ENCODE assay signal across 1 cellular context in genomic region chr2:20350105-20350712, GRCh38.
TF ChIP-seq lines count a peak whose summit lies in the region.

No MANE protein-coding gene starts in this region.

TF ChIP-seq in K562, 482 proteins besides CTCF, POLR2A, EP300 and RAD21 (continued from another document):
- TF ChIP-seq NKRF (IDR thresholded peaks at IDR 0.05; ENCODE audit: borderline replicate concordance): peak; percentile 76
- TF ChIP-seq NEUROD1 (IDR thresholded peaks at IDR 0.05; ENCODE audit: borderline replicate concordance, low read depth, low read length, partially characterized antibody): peak; percentile 37
- peak; percentile 6 for TF ChIP-seq TAF9B (IDR thresholded peaks at IDR 0.05; ENCODE audit: partially characterized antibody)
- TF ChIP-seq, protein P1, sequence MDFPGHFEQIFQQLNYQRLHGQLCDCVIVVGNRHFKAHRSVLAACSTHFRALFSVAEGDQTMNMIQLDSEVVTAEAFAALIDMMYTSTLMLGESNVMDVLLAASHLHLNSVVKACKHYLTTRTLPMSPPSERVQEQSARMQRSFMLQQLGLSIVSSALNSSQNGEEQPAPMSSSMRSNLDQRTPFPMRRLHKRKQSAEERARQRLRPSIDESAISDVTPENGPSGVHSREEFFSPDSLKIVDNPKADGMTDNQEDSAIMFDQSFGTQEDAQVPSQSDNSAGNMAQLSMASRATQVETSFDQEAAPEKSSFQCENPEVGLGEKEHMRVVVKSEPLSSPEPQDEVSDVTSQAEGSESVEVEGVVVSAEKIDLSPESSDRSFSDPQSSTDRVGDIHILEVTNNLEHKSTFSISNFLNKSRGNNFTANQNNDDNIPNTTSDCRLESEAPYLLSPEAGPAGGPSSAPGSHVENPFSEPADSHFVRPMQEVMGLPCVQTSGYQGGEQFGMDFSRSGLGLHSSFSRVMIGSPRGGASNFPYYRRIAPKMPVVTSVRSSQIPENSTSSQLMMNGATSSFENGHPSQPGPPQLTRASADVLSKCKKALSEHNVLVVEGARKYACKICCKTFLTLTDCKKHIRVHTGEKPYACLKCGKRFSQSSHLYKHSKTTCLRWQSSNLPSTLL (IDR thresholded peaks at IDR 0.05): no peak
- TF ChIP-seq BRCA1 (IDR thresholded peaks at IDR 0.05): no peak
- no peak for TF ChIP-seq BRCA1 (CRISPR knock-in tag; IDR thresholded peaks at IDR 0.05)
- no peak for TF ChIP-seq RFX1 (IDR thresholded peaks at IDR 0.05)
- TF ChIP-seq LARP7 (IDR thresholded peaks at IDR 0.05): no peak
- peak; percentile 70 for TF ChIP-seq GABPB1 (CRISPR knock-in tag; IDR thresholded peaks at IDR 0.05)
- TF ChIP-seq SMARCC2 (IDR thresholded peaks at IDR 0.05; ENCODE audit: low read depth): no peak
- TF ChIP-seq BDP1 (IDR thresholded peaks at IDR 0.05; ENCODE audit: insufficient read depth, insufficient read length): no peak
- TF ChIP-seq, protein P2, sequence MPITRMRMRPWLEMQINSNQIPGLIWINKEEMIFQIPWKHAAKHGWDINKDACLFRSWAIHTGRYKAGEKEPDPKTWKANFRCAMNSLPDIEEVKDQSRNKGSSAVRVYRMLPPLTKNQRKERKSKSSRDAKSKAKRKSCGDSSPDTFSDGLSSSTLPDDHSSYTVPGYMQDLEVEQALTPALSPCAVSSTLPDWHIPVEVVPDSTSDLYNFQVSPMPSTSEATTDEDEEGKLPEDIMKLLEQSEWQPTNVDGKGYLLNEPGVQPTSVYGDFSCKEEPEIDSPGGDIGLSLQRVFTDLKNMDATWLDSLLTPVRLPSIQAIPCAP (CRISPR knock-in tag; IDR thresholded peaks at IDR 0.05; ENCODE audit: borderline replicate concordance): 0 out of 2 replicates have a peak, but pooled peaks have one; percentile 51
- TF ChIP-seq TOE1 (IDR thresholded peaks at IDR 0.05; ENCODE audit: borderline replicate concordance): 0 out of 2 replicates have a peak, but pooled peaks have one; percentile 12
- no peak for TF ChIP-seq TOE1 (CRISPR knock-in tag; IDR thresholded peaks at IDR 0.05; ENCODE audit: borderline replicate concordance, low read depth)
- no peak for TF ChIP-seq HDAC6 (IDR thresholded peaks at IDR 0.05; ENCODE audit: low read depth, low read length)
- no peak for TF ChIP-seq RFX7 (CRISPR knock-in tag; IDR thresholded peaks at IDR 0.05)
- TF ChIP-seq MBD2 (IDR thresholded peaks at IDR 0.05; ENCODE audit: borderline replicate concordance, low read depth): 0 out of 2 replicates have a peak, but pooled peaks have one; percentile 3
- no peak for TF ChIP-seq ZNF699 (CRISPR knock-in tag; IDR thresholded peaks at IDR 0.05; ENCODE audit: insufficient replicate concordance)
- TF ChIP-seq RBFOX2 (IDR thresholded peaks at IDR 0.05; ENCODE audit: low read depth, low read length): peak; percentile 84
- no peak for TF ChIP-seq PURB (CRISPR knock-in tag; IDR thresholded peaks at IDR 0.05; ENCODE audit: low read depth)
- TF ChIP-seq SUPT5H (IDR thresholded peaks at IDR 0.05): peak; percentile 53
- TF ChIP-seq, protein P3, sequence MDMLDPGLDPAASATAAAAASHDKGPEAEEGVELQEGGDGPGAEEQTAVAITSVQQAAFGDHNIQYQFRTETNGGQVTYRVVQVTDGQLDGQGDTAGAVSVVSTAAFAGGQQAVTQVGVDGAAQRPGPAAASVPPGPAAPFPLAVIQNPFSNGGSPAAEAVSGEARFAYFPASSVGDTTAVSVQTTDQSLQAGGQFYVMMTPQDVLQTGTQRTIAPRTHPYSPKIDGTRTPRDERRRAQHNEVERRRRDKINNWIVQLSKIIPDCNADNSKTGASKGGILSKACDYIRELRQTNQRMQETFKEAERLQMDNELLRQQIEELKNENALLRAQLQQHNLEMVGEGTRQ (CRISPR knock-in tag; IDR thresholded peaks at IDR 0.05): no peak
- TF ChIP-seq NFE2L1 (tag; IDR thresholded peaks at IDR 0.05; ENCODE audit: borderline replicate concordance, low read depth): no peak
TF ChIP-seq in K562: peak in this region for 92.
